ENCODE assay signal across 1 cellular context in genomic region chr15:80970658-80971057, GRCh38.
TF ChIP-seq lines count a peak whose summit lies in the region.

No MANE protein-coding gene starts in this region.

TF ChIP-seq in endothelial cell of umbilical vein, 7 proteins besides CTCF, POLR2A, EP300 and RAD21:
- TF ChIP-seq MYC (IDR thresholded peaks at IDR 0.05; ENCODE audit: low read depth, low read length) (no peak), EZH2 (IDR thresholded peaks at IDR 0.05; ENCODE audit: borderline replicate concordance, low read depth, low read length, severe bottlenecking) (no peak), JUN (IDR thresholded peaks at IDR 0.05; ENCODE audit: borderline replicate concordance, insufficient read depth, insufficient read length, low read depth) (no peak), POLR2AphosphoS5 (IDR thresholded peaks at IDR 0.05; ENCODE audit: insufficient read depth, low read depth, low read length) (no peak), GATA2 (IDR thresholded peaks at IDR 0.05; ENCODE audit: insufficient read depth, insufficient read length, low read depth, low read length) (no peak), MAX (IDR thresholded peaks at IDR 0.05; ENCODE audit: insufficient read depth, insufficient read length) (no peak), FOS (IDR thresholded peaks at IDR 0.05; ENCODE audit: borderline replicate concordance, insufficient read depth, low read length) (no peak)
